ENCODE assay signal across 10 cellular contexts in genomic region chr2:152585830-152586484, GRCh38.
DNase-seq lines count a peak whose midpoint lies in the region; ATAC-seq, FAIRE-seq and TF ChIP-seq lines count a peak whose summit lies in the region.
"Had no signal": no experiment of that assay in that cellular context is flagged by ENCODE, and none has a peak within 500 bp of the region (broad histone marks: within the 10 kb centered on the region; RNA-seq: fewer than 3 reads in every experiment).

No MANE protein-coding gene starts in this region.

- peak; percentile 72 for DNase-seq in AG04449 (ENCODE audit: low read depth, low spot score)
- DNase-seq in HS-5 (ENCODE audit: low read depth): peak; percentile 93
- DNase-seq in bronchial epithelial cell (ENCODE audit: low read depth): peak; percentile 18
- no peak for DNase-seq in lung (ENCODE audit: low spot score)
- DNase-seq in naive thymus-derived CD4-positive, alpha-beta T cell: no peak
- no peak for DNase-seq in stimulated activated naive CD4-positive, alpha-beta T cell (lab: John Stamatoyannopoulos, UW)
- no peak for DNase-seq in lower leg skin (ENCODE audit: low spot score in 2 of 2)
- DNase-seq in NCI-H128 (lab: John Stamatoyannopoulos, UW; ENCODE audit: unreplicated experiment): no peak
- DNase-seq: central memory CD4-positive, alpha-beta T cell; NCI-H345 had no signal

- POLR2A ChIA-PET in AG04449 (lab: Yijun Ruan, JAX): interaction anchor here (0.6 to 2.1 kb wide), 4 partner anchors 13 to 410 kb away, joined by 3 to 10 read pairs (median 4); partner anchors contain the start of gene FMNL2
- POLR2A ChIA-PET in naive thymus-derived CD4-positive, alpha-beta T cell (lab: Charles Lee): no interaction called here

- CTCF ChIA-PET in AG04449 (lab: Yijun Ruan, JAX): interaction anchor here (0.6 to 0.9 kb wide), 2 partner anchors 9 to 36 kb away, joined by 3 read pairs; no protein-coding TSS in a partner anchor
- CTCF ChIA-PET in naive thymus-derived CD4-positive, alpha-beta T cell (lab: Charles Lee): no interaction called here

- H3K27me3 ChIP-seq in bronchial epithelial cell (ENCODE audit: control insufficient read depth, insufficient read depth, low read length): no peaks in the 10 kb centered on the region
- no peaks in the 10 kb centered on the region for H3K27me3 ChIP-seq in lung (ENCODE audit: control insufficient read depth, insufficient read depth)
- no peaks in the 10 kb centered on the region for H3K27me3 ChIP-seq in naive thymus-derived CD4-positive, alpha-beta T cell (ENCODE audit: control insufficient read depth in 2 of 2, insufficient read depth in 2 of 2, low read length in 2 of 2)

- FAIRE-seq in bronchial epithelial cell (lab: Jason Lieb, UNC): no peak

- TF ChIP-seq CTCF in AG04449 (IDR thresholded peaks at IDR 0.05; ENCODE audit: insufficient read depth, low read length, missing control alignments) (no peak), bronchial epithelial cell (IDR thresholded peaks at IDR 0.05; ENCODE audit: insufficient read depth, low read length, severe bottlenecking) (no peak), lung (IDR thresholded peaks at IDR 0.05; ENCODE audit: control extremely low read depth, extremely low read depth) (no peak), lower leg skin (IDR thresholded peaks at IDR 0.05) (no peak)

- no peak overlapping the region for H3K27ac ChIP-seq in lung (ENCODE audit: low read depth in 1 of 2, low read length in 1 of 2)
- no peak overlapping the region for H3K27ac ChIP-seq in naive thymus-derived CD4-positive, alpha-beta T cell (ENCODE audit: low read depth, low read length)

- H3K36me3 ChIP-seq in bronchial epithelial cell (ENCODE audit: control insufficient read depth, insufficient read depth, low read length) (no peaks in the 10 kb centered on the region), lung (ENCODE audit: control insufficient read depth in 2 of 2, insufficient read depth in 2 of 2, low read length in 2 of 2) (peaks cover 4 to 5% of the 10 kb centered on the region in 2 donors)
- no peaks in the 10 kb centered on the region for H3K36me3 ChIP-seq in naive thymus-derived CD4-positive, alpha-beta T cell (ENCODE audit: control insufficient read depth in 2 of 3, insufficient read depth in 3 of 3, low read length in 3 of 3)

- no peak overlapping the region for H3K4me3 ChIP-seq in AG04449 (ENCODE audit: low read depth, low read length)
- no peak overlapping the region for H3K4me3 ChIP-seq in bronchial epithelial cell (ENCODE audit: low read depth, low read length)
- no peak overlapping the region for H3K4me3 ChIP-seq in lung
- no peak overlapping the region for H3K4me3 ChIP-seq in naive thymus-derived CD4-positive, alpha-beta T cell (ENCODE audit: low read length)
- H3K4me3 ChIP-seq in lower leg skin (ENCODE audit: low read depth, poor library complexity, severe bottlenecking): no peak overlapping the region

- no peaks in the 10 kb centered on the region for H3K9me3 ChIP-seq in lung (ENCODE audit: control insufficient read depth in 2 of 2, insufficient read depth in 1 of 2, low read length in 1 of 2)
- H3K9me3 ChIP-seq in naive thymus-derived CD4-positive, alpha-beta T cell (ENCODE audit: control insufficient read depth in 2 of 3, low read length in 3 of 3): no peaks in the 10 kb centered on the region

- peaks cover 0 to 2% (median 0%) of the 10 kb centered on the region in 7 donors for H3K4me1 Mint-ChIP-seq in naive thymus-derived CD4-positive, alpha-beta T cell

- intact Hi-C loops in naive thymus-derived CD4-positive, alpha-beta T cell (cut with micrococcal nuclease): no loop called here
- intact Hi-C loops in lower leg skin (cut with DNase I; ENCODE audit: low total_unique reads): no loop called here

- H3K36me3 Mint-ChIP-seq in naive thymus-derived CD4-positive, alpha-beta T cell: no peaks in the 10 kb centered on the region

- 61 to 63% methylated on average over 3 of the region's 3 CpGs for WGBS in lung, 2 donors
- 46 to 61% methylated on average over 3 of the region's 3 CpGs for WGBS in lower leg skin, 2 donors

- peak; percentile 31 for ATAC-seq in lung (ENCODE audit: insufficient read depth, low FRiP score)
- ATAC-seq in naive thymus-derived CD4-positive, alpha-beta T cell: no peak

- peaks cover 0 to 26% (median 8%) of the 10 kb centered on the region in 5 donors for H3K27me3 Mint-ChIP-seq in naive thymus-derived CD4-positive, alpha-beta T cell

- no peak for TF ChIP-seq POLR2A in lower leg skin (IDR thresholded peaks at IDR 0.05)

- H3K4me3 Mint-ChIP-seq in naive thymus-derived CD4-positive, alpha-beta T cell: no peak overlapping the region

- no peaks in the 10 kb centered on the region for H3K9me3 Mint-ChIP-seq in naive thymus-derived CD4-positive, alpha-beta T cell

- H3K27ac Mint-ChIP-seq in naive thymus-derived CD4-positive, alpha-beta T cell: no peak overlapping the region

- peaks cover 0 to 4% of the 10 kb centered on the region in 2 donors for H3K4me1 ChIP-seq in lung (ENCODE audit: control insufficient read depth in 2 of 2, insufficient read depth in 2 of 2, low read length in 2 of 2)
- H3K4me1 ChIP-seq in naive thymus-derived CD4-positive, alpha-beta T cell (ENCODE audit: control insufficient read depth in 2 of 2, insufficient read depth in 2 of 2, low read length in 2 of 2): no peaks in the 10 kb centered on the region

Comparison
In these comparisons a context has a peak if more than half of its experiments do, and no peak if none do; other contexts are left out.
1. DNase-seq: peak in AG04449 (single experiment), HS-5 (single experiment) and bronchial epithelial cell (single experiment); none in lung (single experiment), naive thymus-derived CD4-positive, alpha-beta T cell (0 of 9), stimulated activated naive CD4-positive, alpha-beta T cell (0 of 6), lower leg skin (0 of 2) and NCI-H128 (single experiment).